Comparison of ENCODE assay signal across 5 cellular contexts in the genomic region with DNA sequence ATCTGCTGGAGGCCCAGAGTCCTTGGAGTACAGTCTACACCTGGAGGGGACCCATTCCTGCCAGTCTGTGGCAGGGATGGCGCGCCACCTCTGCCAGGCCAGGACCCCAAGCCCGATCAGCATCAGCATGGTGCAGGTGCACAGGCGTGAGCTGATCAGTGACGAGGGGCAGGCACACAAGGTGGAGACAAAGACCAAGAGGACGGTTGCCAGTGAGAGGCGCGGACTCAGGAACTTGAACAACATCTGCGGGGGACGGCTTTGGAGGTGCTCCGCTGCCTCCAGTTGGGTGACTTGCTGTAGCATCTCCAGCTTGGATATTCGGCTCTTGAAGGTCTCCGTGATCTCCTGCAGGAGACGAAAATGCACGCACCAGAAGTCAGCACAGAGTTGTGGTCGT. TPM values are rescaled to one million over a fixed set of nuclear protein-coding genes. Genes with fewer than 3 reads are reported as not detected.
"Had no signal": no experiment of that assay in that cellular context is flagged by ENCODE, and none has a peak within 500 bp of the region (broad histone marks: within the 10 kb centered on the region; RNA-seq: fewer than 3 reads in every experiment).

No MANE protein-coding gene starts in this region.

RNA-seq across cellular contexts. Expression of a gene that starts 14.1 kb away (rescaled TPM):
- total RNA-seq: HepG2, HT-29, HT1080, IMR-90 had no signal
- polyA plus RNA-seq: HepG2, IgD-negative memory B cell, IMR-90 had no signal

RNA-seq across cellular contexts. Expression of a gene that starts 23.8 kb away (rescaled TPM):
- total RNA-seq: HepG2, HT-29, HT1080, IMR-90 had no signal
- polyA plus RNA-seq: HepG2, IgD-negative memory B cell, IMR-90 had no signal

RNA-seq across cellular contexts. Expression of a gene that starts 51.2 kb away (rescaled TPM):
- total RNA-seq: HepG2, HT-29, HT1080, IMR-90 had no signal
- polyA plus RNA-seq: HepG2, IgD-negative memory B cell, IMR-90 had no signal
